ENCODE assay signal across 10 cellular contexts in genomic region chr4:1575418-1576199, GRCh38.
"Had no signal": no experiment of that assay in that cellular context is flagged by ENCODE, and none has a peak within 500 bp of the region (broad histone marks: within the 10 kb centered on the region; RNA-seq: fewer than 3 reads in every experiment).

No MANE protein-coding gene starts in this region.

- H3K9me3 ChIP-seq: colonic mucosa had no signal

- FAIRE-seq: endothelial cell of umbilical vein had no signal

- H3K4me1 ChIP-seq: colonic mucosa had no signal

- H3K4me3 ChIP-seq: colonic mucosa had no signal

- ATAC-seq: naive thymus-derived CD8-positive, alpha-beta T cell; stimulated activated memory B cell treated with anti-CD40 and anti-IgM and Interleukin-4, amounts not matched to agents 10 μg/mL and 1 μg/mL and 100 μg/mL, for 72 hours had no signal

- H3K36me3 ChIP-seq: colonic mucosa had no signal

- H3K27ac ChIP-seq: colonic mucosa had no signal

- DNase-seq: activated CD4-positive, alpha-beta memory T cell treated with anti-CD3 and anti-CD28 coated beads, Interleukin-2, amount 10 ng/mL, durations not matched to agents 7 days and 5 days; activated naive CD4-positive, alpha-beta T cell treated with anti-CD3 and anti-CD28 coated beads, Interleukin-2, amount 10 ng/mL, durations not matched to agents 7 days and 5 days; activated T-cell treated with anti-CD3 and anti-CD28 coated beads, Interleukin-2, amount 50 U/mL, for 24 hours; colonic mucosa; foreskin melanocyte; head of caudate nucleus; stimulated activated CD4-positive, alpha-beta T cell treated with anti-CD3 and anti-CD28 coated beads, Interleukin-2, amount 100 ng/mL, for 48 hours had no signal

- H3K27me3 ChIP-seq: colonic mucosa had no signal
